In genomic region chr10:52740913-52741675, GRCh38 we compare ENCODE assay signal across 8 cellular contexts. TPM values are rescaled to one million over a fixed set of nuclear protein-coding genes. Genes with fewer than 3 reads are reported as not detected.
A peak's percentile ranks its signal among the peaks of the same experiment; 100 is the strongest.
DNase-seq lines count a peak whose midpoint lies in the region; ATAC-seq, FAIRE-seq and TF ChIP-seq lines count a peak whose summit lies in the region.

No MANE protein-coding gene starts in this region.

- WGBS in pancreas, 2 donors: 27 to 35% methylated on average over 5 of the region's 5 CpGs
- 60 to 65% (median 63%) methylated on average over 5 of the region's 5 CpGs for WGBS in ovary, 3 donors

- no peaks in the 10 kb centered on the region for H3K4me1 ChIP-seq in pancreas
- H3K4me1 ChIP-seq in ovary (ENCODE audit: insufficient read depth): no peaks in the 10 kb centered on the region

- H3K36me3 ChIP-seq in WERI-Rb-1 (no peaks in the 10 kb centered on the region), pancreas (no peaks in the 10 kb centered on the region), ovary (no peaks in the 10 kb centered on the region)

- TF ChIP-seq EP300 in ovary (IDR thresholded peaks at IDR 0.05): no peak

- peak; percentile 65 for TF ChIP-seq CTCF in WERI-Rb-1 (IDR thresholded peaks at IDR 0.05; ENCODE audit: low read depth, low read length)
- TF ChIP-seq CTCF in fibroblast of villous mesenchyme (IDR thresholded peaks at IDR 0.05; ENCODE audit: insufficient read depth, low read depth, low read length): peak; percentile 95
- TF ChIP-seq CTCF in pancreas (IDR thresholded peaks at IDR 0.05): peak; percentile 65 to 81 (median 75)
- no peak for TF ChIP-seq CTCF in ovary (IDR thresholded peaks at IDR 0.05)

- DNase-seq in EL (peak; percentile 43), HuH-7 (ENCODE audit: low spot score) (peak; percentile 56), WERI-Rb-1 (peak; percentile 28), fibroblast of villous mesenchyme (ENCODE audit: low read depth) (peak; percentile 41), pancreas (peak in 5 of 6 donors; percentile 12 to 69 (median 41)), ovary (no peak), dedifferentiated amniotic fluid mesenchymal stem cell (ENCODE audit: extremely low spot score) (no peak)

- ATAC-seq in GM21367 (IDR thresholded peaks at IDR 0.05; ENCODE audit: unreplicated experiment) (peak; percentile 61), pancreas (peak in 3 of 4 donors; percentile 60 to 75 (median 71))

- TF ChIP-seq POLR2A in ovary (IDR thresholded peaks at IDR 0.05): no peak

- no peaks in the 10 kb centered on the region for H3K9me3 ChIP-seq in WERI-Rb-1 (ENCODE audit: severe bottlenecking)
- H3K9me3 ChIP-seq in pancreas: no peaks in the 10 kb centered on the region
- H3K9me3 ChIP-seq in ovary: no peaks in the 10 kb centered on the region

- H3K27ac ChIP-seq in WERI-Rb-1: no peak overlapping the region
- no peak overlapping the region for H3K27ac ChIP-seq in pancreas
- H3K27ac ChIP-seq in ovary: no peak overlapping the region

- FAIRE-seq in pancreas (lab: Jason Lieb, UNC): no peak

- no peak overlapping the region for H3K4me3 ChIP-seq in WERI-Rb-1 (ENCODE audit: low read depth, low read length)
- no peak overlapping the region for H3K4me3 ChIP-seq in fibroblast of villous mesenchyme (ENCODE audit: low read depth, low read length)
- no peak overlapping the region for H3K4me3 ChIP-seq in pancreas
- no peak overlapping the region for H3K4me3 ChIP-seq in ovary

- intact Hi-C loops in pancreas (cut with DNase I): no loop called here
- intact Hi-C loops in ovary (cut with DNase I): no loop called here

- H3K27me3 ChIP-seq in WERI-Rb-1 (ENCODE audit: insufficient read depth, low read depth, severe bottlenecking): no peaks in the 10 kb centered on the region
- H3K27me3 ChIP-seq in pancreas: no peaks in the 10 kb centered on the region
- H3K27me3 ChIP-seq in ovary: no peaks in the 10 kb centered on the region

RNA-seq across cellular contexts. Expression of gene MBL2, which starts 31.5 kb away (rescaled TPM):
- not detected in 2 replicates for total RNA-seq in fibroblast of villous mesenchyme
- total RNA-seq in pancreas: under 1 TPM in 1 of 6 donors, not detected in 5; 0.09 TPM
- not detected for polyA plus RNA-seq in pancreas
- not detected for total RNA-seq in ovary
- polyA plus RNA-seq in ovary: not detected

Comparison
In these comparisons a context has a peak if more than half of its experiments do, and no peak if none do; other contexts are left out.
1. DNase-seq: peak in EL (single experiment), HuH-7 (single experiment), WERI-Rb-1 (single experiment), fibroblast of villous mesenchyme (single experiment) and pancreas (5 of 6); none in ovary (0 of 5) and dedifferentiated amniotic fluid mesenchymal stem cell (single experiment).
2. CTCF ChIP-seq: peak in WERI-Rb-1 (single experiment), fibroblast of villous mesenchyme (single experiment) and pancreas (4 of 4); none in ovary (0 of 3).